Comparison of ENCODE assay signal across 1 cellular context in genomic region chr19:45114116-45114515, GRCh38.
TF ChIP-seq lines count a peak whose summit lies in the region.

No MANE protein-coding gene starts in this region.

TF ChIP-seq in H1, 55 proteins besides CTCF, POLR2A, EP300 and RAD21:
- TF ChIP-seq BCL11A (IDR thresholded peaks at IDR 0.05; ENCODE audit: low read depth in 2 of 2, low read length in 2 of 2) (no peak), BACH1 (IDR thresholded peaks at IDR 0.05; ENCODE audit: low read length) (no peak), POLR2AphosphoS5 (IDR thresholded peaks at IDR 0.05; ENCODE audit: low read depth, low read length) (no peak), SAP30 (IDR thresholded peaks at IDR 0.05; ENCODE audit: insufficient read depth, insufficient replicate concordance, low read length) (no peak), TEAD4 (IDR thresholded peaks at IDR 0.05; ENCODE audit: low read depth, low read length) (no peak), PHF8 (conservative IDR thresholded peaks at IDR 0.05; ENCODE audit: low read depth, low read length) (no peak), ZNF274 (IDR thresholded peaks at IDR 0.05; ENCODE audit: borderline replicate concordance, extremely low read depth, low read length) (no peak)
